Comparison of ENCODE assay signal across 1 cellular context in the genomic region with DNA sequence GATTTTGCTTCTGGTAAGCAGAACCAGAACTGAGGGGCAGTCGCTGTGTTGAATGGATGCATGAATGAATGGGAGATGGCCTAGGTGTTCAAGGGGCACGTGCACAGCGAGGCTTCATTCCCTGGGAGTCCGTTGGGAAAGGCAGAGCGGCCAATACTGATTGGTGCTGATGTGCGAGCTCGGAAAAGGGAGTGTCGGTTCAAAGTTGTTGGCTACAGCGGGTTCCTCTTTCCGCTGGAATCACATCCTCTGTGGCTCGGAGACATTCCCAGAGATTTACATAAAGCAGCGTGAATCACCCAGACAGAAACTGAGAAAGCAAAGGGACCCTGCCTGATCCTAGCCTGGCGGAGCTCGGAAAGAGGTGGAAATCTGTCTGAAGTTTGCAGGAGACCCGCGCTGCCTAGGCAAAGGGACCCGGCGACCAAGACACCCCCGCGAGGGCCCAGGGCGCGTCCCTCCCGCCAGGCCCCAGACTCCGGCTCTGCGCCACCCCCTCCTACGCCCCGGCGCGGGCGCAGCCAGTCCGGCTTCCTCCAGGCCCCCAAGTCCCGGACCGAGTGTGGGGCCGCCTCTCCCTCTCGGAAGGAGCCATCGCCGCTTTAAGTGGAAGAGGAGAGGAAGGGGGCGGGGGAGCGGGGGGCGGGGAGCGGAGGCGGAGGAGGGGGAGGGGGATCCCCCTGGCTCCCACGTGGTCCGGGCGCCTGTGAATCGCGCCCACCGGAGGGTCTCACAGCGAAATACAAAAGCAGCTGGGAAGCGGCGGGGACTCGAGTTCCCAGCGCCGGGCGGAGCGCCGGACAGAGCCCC.
TF ChIP-seq lines count a peak whose summit lies in the region.

A gene with protein sequence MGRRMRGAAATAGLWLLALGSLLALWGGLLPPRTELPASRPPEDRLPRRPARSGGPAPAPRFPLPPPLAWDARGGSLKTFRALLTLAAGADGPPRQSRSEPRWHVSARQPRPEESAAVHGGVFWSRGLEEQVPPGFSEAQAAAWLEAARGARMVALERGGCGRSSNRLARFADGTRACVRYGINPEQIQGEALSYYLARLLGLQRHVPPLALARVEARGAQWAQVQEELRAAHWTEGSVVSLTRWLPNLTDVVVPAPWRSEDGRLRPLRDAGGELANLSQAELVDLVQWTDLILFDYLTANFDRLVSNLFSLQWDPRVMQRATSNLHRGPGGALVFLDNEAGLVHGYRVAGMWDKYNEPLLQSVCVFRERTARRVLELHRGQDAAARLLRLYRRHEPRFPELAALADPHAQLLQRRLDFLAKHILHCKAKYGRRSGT (plus strand): TSS at position 774 of the 810 bp plus-strand sequence. CDS start 177 bp downstream, outside the sequence.

TF ChIP-seq in H1, 55 proteins besides CTCF, POLR2A, EP300 and RAD21 (continued from another document):
- TF ChIP-seq SIRT6 (IDR thresholded peaks at IDR 0.05; ENCODE audit: low read length), result no peak
- TF ChIP-seq RNF2 (IDR thresholded peaks at IDR 0.05; ENCODE audit: borderline replicate concordance, low read depth, low read length, missing control alignments, poor library complexity, severe bottlenecking), result no peak
- TF ChIP-seq FOSL1 (IDR thresholded peaks at IDR 0.05; ENCODE audit: insufficient read depth, low read depth, low read length), result no peak
